Comparison of ENCODE assay signal across 13 cellular contexts in the genomic region with DNA sequence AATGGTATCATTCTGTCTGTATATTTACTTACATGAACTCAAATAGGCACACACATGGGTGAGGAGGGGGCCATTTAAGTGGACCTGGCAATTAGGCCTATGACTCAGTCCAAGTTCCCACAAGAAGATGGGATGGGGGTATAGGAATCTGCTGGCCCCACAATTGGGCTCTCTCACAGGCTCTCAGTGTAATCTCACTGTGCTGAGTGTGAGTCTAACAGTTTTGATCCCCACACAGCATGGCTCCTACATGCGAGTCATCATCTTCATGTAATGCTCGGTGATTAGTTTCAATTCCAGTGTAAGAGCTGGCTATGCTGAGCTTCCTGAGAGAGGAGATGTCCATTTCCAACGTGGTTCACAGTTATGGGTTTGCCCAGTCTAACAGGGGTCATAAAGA.
DNase-seq lines count a peak whose midpoint lies in the region; ATAC-seq and TF ChIP-seq lines count a peak whose summit lies in the region.
"Had no signal": no experiment of that assay in that cellular context is flagged by ENCODE, and none has a peak within 500 bp of the region (broad histone marks: within the 10 kb centered on the region; RNA-seq: fewer than 3 reads in every experiment).

No MANE protein-coding gene starts in this region.

- TF ChIP-seq CTCF in PC-3 (conservative IDR thresholded peaks at IDR 0.05; ENCODE audit: low read depth, low read length) (no peak), suprapubic skin (IDR thresholded peaks at IDR 0.05) (no peak)

- H3K9ac ChIP-seq in PC-3 (ENCODE audit: low read length), result peak overlapping the region; percentile 56

- no peaks in the 10 kb centered on the region for H3K9me2 ChIP-seq in PC-3 (replicated peaks; ENCODE audit: low read length)

- H3K4me1 ChIP-seq in PC-3 (ENCODE audit: insufficient read depth, low read length), result peaks cover 46% of the 10 kb centered on the region
- peaks cover 29% of the 10 kb centered on the region for H3K4me1 ChIP-seq in suprapubic skin

- BruUV-seq in PC-3 (replicated peaks; lab: Mats Ljungman, UMichigan), result no TSS peak

- POLR2A ChIA-PET in PC-3 (lab: Charles Lee; ENCODE audit: unreplicated experiment), result no interaction called here
- POLR2A ChIA-PET in naive thymus-derived CD8-positive, alpha-beta T cell (lab: Charles Lee), result interaction anchor here (0.6 kb wide), 1 partner anchor 11 kb away, joined by 5 read pairs; no protein-coding TSS in a partner anchor

- H3K4me3 ChIP-seq in PC-3 (ENCODE audit: low read length) (no peak overlapping the region), suprapubic skin (no peak overlapping the region)

- H3F3A ChIP-seq in PC-3 (ENCODE audit: low read length, unreplicated experiment), result no peaks in the 10 kb centered on the region

- H4K20me1 ChIP-seq in PC-3 (ENCODE audit: low read length), result no peaks in the 10 kb centered on the region

- peak; percentile 63 for DNase-seq in Daoy (ENCODE audit: low read depth)
- no peak for DNase-seq in PC-3
- no peak for DNase-seq in central memory CD8-positive, alpha-beta T cell (ENCODE audit: low spot score in 2 of 2)
- DNase-seq in naive thymus-derived CD8-positive, alpha-beta T cell, result no peak
- no peak for DNase-seq in NCI-H526 treated with DMSO at 0.1 percent for 48 hours (lab: John Stamatoyannopoulos, UW)
- no peak for DNase-seq in cardiac septum (ENCODE audit: low spot score)
- no peak for DNase-seq in stimulated activated CD4-positive, alpha-beta T cell treated with anti-CD3 and anti-CD28 coated beads, Interleukin-15, amount 100 ng/mL, for 24 hours
- DNase-seq in suprapubic skin (ENCODE audit: low spot score in 2 of 2), result no peak
- DNase-seq: activated B cell treated with CpG ODN at 0.5 μM for 24 hours; CD4-positive, alpha-beta T cell; GOT3; NK-92 treated with Interleukin-12 subunit alpha and Interleukin-12 subunit beta, amount 100 ng/mL, for 24 hours; stimulated activated naive CD4-positive, alpha-beta T cell treated with Interleukin-2 at 50 U/mL for 16 hours had no signal

- no peaks in the 10 kb centered on the region for H3K79me2 ChIP-seq in PC-3 (ENCODE audit: low read length)

- H3K4me2 ChIP-seq in PC-3 (ENCODE audit: low read length), result no peak overlapping the region

- peaks cover 39% of the 10 kb centered on the region for H3K4me1 Mint-ChIP-seq in central memory CD8-positive, alpha-beta T cell
- peaks cover 0 to 18% (median 16%) of the 10 kb centered on the region in 4 donors for H3K4me1 Mint-ChIP-seq in naive thymus-derived CD8-positive, alpha-beta T cell
- H3K4me1 Mint-ChIP-seq: activated B cell treated with CpG ODN at 0.5 μM for 24 hours had no signal

- no peak overlapping the region for H3K4me3 Mint-ChIP-seq in central memory CD8-positive, alpha-beta T cell
- no peak overlapping the region for H3K4me3 Mint-ChIP-seq in naive thymus-derived CD8-positive, alpha-beta T cell
- H3K4me3 Mint-ChIP-seq: activated B cell treated with CpG ODN at 0.5 μM for 24 hours; CD4-positive, alpha-beta T cell had no signal

- ATAC-seq in PC-3, result no peak
- ATAC-seq in central memory CD8-positive, alpha-beta T cell (replicated peaks; ENCODE audit: extremely low read depth, poor library complexity, severe bottlenecking), result no peak
- no peak for ATAC-seq in naive thymus-derived CD8-positive, alpha-beta T cell

- H3K36me3 Mint-ChIP-seq in central memory CD8-positive, alpha-beta T cell (ENCODE audit: insufficient read depth), result peaks cover 12% of the 10 kb centered on the region
- H3K36me3 Mint-ChIP-seq in naive thymus-derived CD8-positive, alpha-beta T cell, result peaks cover 0 to 2% (median 0%) of the 10 kb centered on the region in 3 donors

- no peak for TF ChIP-seq POLR2A in suprapubic skin (IDR thresholded peaks at IDR 0.05)

- no peaks in the 10 kb centered on the region for H3K27me3 Mint-ChIP-seq in central memory CD8-positive, alpha-beta T cell
- peaks cover 0 to 11% (median 2%) of the 10 kb centered on the region in 5 donors for H3K27me3 Mint-ChIP-seq in naive thymus-derived CD8-positive, alpha-beta T cell
- H3K27me3 Mint-ChIP-seq: activated B cell treated with CpG ODN at 0.5 μM for 24 hours had no signal

- H3K36me3 ChIP-seq in PC-3 (ENCODE audit: low read depth, low read length) (no peaks in the 10 kb centered on the region), suprapubic skin (no peaks in the 10 kb centered on the region)

- peak overlapping the region; percentile 97 for H3K27ac Mint-ChIP-seq in central memory CD8-positive, alpha-beta T cell (ENCODE audit: low read depth)
- H3K27ac Mint-ChIP-seq in naive thymus-derived CD8-positive, alpha-beta T cell, result peak overlapping the region; percentile 38 to 90 (median 76)
- H3K27ac Mint-ChIP-seq: activated B cell treated with CpG ODN at 0.5 μM for 24 hours had no signal

- WGBS in suprapubic skin, result 88% methylated on average over 3 of the region's 3 CpGs

- no peaks in the 10 kb centered on the region for H3K27me3 ChIP-seq in PC-3 (ENCODE audit: low read length)
- H3K27me3 ChIP-seq in suprapubic skin, result no peaks in the 10 kb centered on the region

- no peaks in the 10 kb centered on the region for H3K9me3 Mint-ChIP-seq in central memory CD8-positive, alpha-beta T cell
- peaks cover 0 to 5% (median 2%) of the 10 kb centered on the region in 9 donors for H3K9me3 Mint-ChIP-seq in naive thymus-derived CD8-positive, alpha-beta T cell
- H3K9me3 Mint-ChIP-seq: activated B cell treated with CpG ODN at 0.5 μM for 24 hours had no signal

- TF ChIP-seq EP300 in suprapubic skin (IDR thresholded peaks at IDR 0.05), result no peak

- CTCF ChIA-PET in PC-3 (lab: Charles Lee), result no interaction called here

- intact Hi-C loops in PC-3 (cut with micrococcal nuclease) (loop anchor here (2.0 to 5.0 kb wide), 2 partner anchors 101 to 251 kb away; no protein-coding TSS in a partner anchor), cardiac septum (cut with DNase I) (no loop called here)

- H3K27ac ChIP-seq in PC-3 (ENCODE audit: low read length), result peak overlapping the region; percentile 83
- no peak overlapping the region for H3K27ac ChIP-seq in suprapubic skin

- H2AFZ ChIP-seq in PC-3 (ENCODE audit: low read length), result no peak overlapping the region

- H3K9me3 ChIP-seq in PC-3 (ENCODE audit: low read length) (no peaks in the 10 kb centered on the region), suprapubic skin (no peaks in the 10 kb centered on the region)
